8 cellular contexts compared by ENCODE assay signal in the genomic region with DNA sequence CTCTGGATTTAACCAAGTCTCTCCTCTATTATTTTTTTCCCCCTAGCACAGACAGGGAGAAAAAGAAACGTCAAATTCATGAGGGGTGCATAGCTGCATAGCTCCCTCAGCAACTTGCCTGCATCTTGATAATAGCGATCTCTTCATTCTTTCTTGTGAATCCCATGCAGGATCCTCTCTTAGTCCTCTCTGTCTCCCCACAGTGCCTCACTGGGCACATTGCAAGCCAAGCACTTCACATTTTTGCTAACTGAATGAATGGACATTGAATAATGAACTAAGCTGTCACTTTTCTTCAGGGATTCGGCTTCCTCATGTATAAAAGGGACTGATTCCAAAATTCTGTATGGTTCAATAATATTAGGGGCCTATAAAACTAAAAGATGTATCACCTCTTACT. TPM values are rescaled to one million over a fixed set of nuclear protein-coding genes. Genes with fewer than 3 reads are reported as not detected.
DNase-seq lines count a peak whose midpoint lies in the region; ATAC-seq and TF ChIP-seq lines count a peak whose summit lies in the region.

No MANE protein-coding gene starts in this region.

- H3K4me3 ChIP-seq in GM12865 (ENCODE audit: low read depth, low read length) = no peak overlapping the region

- no peaks in the 10 kb centered on the region for H3K36me3 Mint-ChIP-seq in neural crest cell (ENCODE audit: low read depth)

- H3K4me1 Mint-ChIP-seq in neural crest cell = peaks cover 10% of the 10 kb centered on the region

- H3K9me3 Mint-ChIP-seq in neural crest cell = no peaks in the 10 kb centered on the region

- ATAC-seq in HG03039 (IDR thresholded peaks at IDR 0.05; ENCODE audit: unreplicated experiment) = no peak
- ATAC-seq in GM18870 (IDR thresholded peaks at IDR 0.05; ENCODE audit: unreplicated experiment) = no peak
- no peak for ATAC-seq in HG03457 (IDR thresholded peaks at IDR 0.05; ENCODE audit: unreplicated experiment)
- ATAC-seq in GM18858 (IDR thresholded peaks at IDR 0.05; ENCODE audit: unreplicated experiment) = no peak

- peaks cover 71% of the 10 kb centered on the region for H3K27me3 Mint-ChIP-seq in neural crest cell (ENCODE audit: low read depth)

- H3K27ac Mint-ChIP-seq in neural crest cell (ENCODE audit: unreplicated experiment) = no peak overlapping the region

- peak; percentile 8 for DNase-seq in GM12865 (ENCODE audit: low read depth)
- DNase-seq in NCI-H524 (lab: John Stamatoyannopoulos, UW) = peak; percentile 37 to 74
- peak; percentile 93 for DNase-seq in epidermal melanocyte (ENCODE audit: insufficient read length, low spot score)
- DNase-seq in neural crest cell (ENCODE audit: low read depth, low spot score) = peak; percentile 18

- TF ChIP-seq CTCF in GM12865 (IDR thresholded peaks at IDR 0.05; ENCODE audit: insufficient read depth, low read depth, low read length, missing control alignments) (no peak), neural crest cell (conservative IDR thresholded peaks at IDR 0.05) (peak; percentile 67)

- peak overlapping the region; percentile 66 for H3K4me3 Mint-ChIP-seq in neural crest cell

RNA-seq across cellular contexts. Expression of a gene that starts 2.9 kb away (rescaled TPM):
- total RNA-seq in neural crest cell = 12.4 and 13.1 TPM in 2 replicates

Comparison
In these comparisons a context has a peak if more than half of its experiments do, and no peak if none do; other contexts are left out.
1. DNase-seq: peak in every context shown above with its lines; median percentile 93 in epidermal melanocyte; 56 in NCI-H524; 18 in neural crest cell; 8 in GM12865.